ENCODE assay signal across 8 cellular contexts in genomic region chr1:77759090-77760028, GRCh38. TPM values are rescaled to one million over a fixed set of nuclear protein-coding genes. Genes with fewer than 3 reads are reported as not detected.
DNase-seq lines count a peak whose midpoint lies in the region; ATAC-seq and TF ChIP-seq lines count a peak whose summit lies in the region.

Gene USP33, minus strand, starts transcription at chr1:77759852. Its CDS starts 18,155 bp downstream, at chr1:77741697.

- no peak for TF ChIP-seq CTCF in OCI-LY1 (IDR thresholded peaks at IDR 0.05; ENCODE audit: low read length)

- H3F3A ChIP-seq in OCI-LY1 (ENCODE audit: insufficient read depth, low read length), result no peaks in the 10 kb centered on the region

- DNase-seq in Caki2 (ENCODE audit: low read depth) (peak; percentile 79), HT1080 (ENCODE audit: low read depth) (peak; percentile 80), epidermal melanocyte (ENCODE audit: insufficient read length, low spot score) (peak; percentile 56)
- DNase-seq in activated CD8-positive, alpha-beta memory T cell treated with anti-CD3 and anti-CD28 coated beads, Interleukin-2, amount 50 U/mL, for 48 hours, result peak; percentile 95
- peak; percentile 89 for DNase-seq in stimulated activated CD8-positive, alpha-beta memory T cell treated with anti-CD3 and anti-CD28 coated beads, Interleukin-4, amount 100 ng/mL, for 24 hours (ENCODE audit: low read depth)

- in situ Hi-C loops in Caki2 (cut with HindIII; ENCODE audit: low pct_unique_long_range_greater_than_20kb, low sequenced_read_pairs), result no loop called here

- H3K9me2 ChIP-seq in OCI-LY1 (ENCODE audit: low read depth, low read length), result no peaks in the 10 kb centered on the region

- H3K4me3 ChIP-seq in OCI-LY1 (ENCODE audit: low read depth, low read length, poor library complexity, severe bottlenecking) (peak within 1 kb of the TSS; percentile 77), mononuclear cell (ENCODE audit: low read length) (peak within 1 kb of the TSS; percentile 98)

- no peaks in the 10 kb centered on the region for H3K27me3 ChIP-seq in OCI-LY1 (ENCODE audit: insufficient read depth, low read length)
- H3K27me3 ChIP-seq in mononuclear cell (ENCODE audit: insufficient read depth, low read length), result no peaks in the 10 kb centered on the region

- H3K36me3 ChIP-seq in OCI-LY1 (ENCODE audit: insufficient read depth, low read length), result no peaks in the 10 kb centered on the region

- peaks cover 39% of the 10 kb centered on the region for H3K4me1 ChIP-seq in OCI-LY1 (ENCODE audit: insufficient read depth, low read length, severe bottlenecking)
- peaks cover 26% of the 10 kb centered on the region for H3K4me1 ChIP-seq in mononuclear cell (ENCODE audit: insufficient read depth, low read length)

- peak within 1 kb of the TSS; percentile 2 for H3K27ac ChIP-seq in OCI-LY1 (ENCODE audit: low read depth, low read length, poor library complexity, severe bottlenecking)

- H3K79me2 ChIP-seq in OCI-LY1 (ENCODE audit: insufficient read depth, low read length), result peaks cover 48% of the 10 kb centered on the region

- H4K20me1 ChIP-seq in OCI-LY1 (ENCODE audit: insufficient read depth, low read length), result no peaks in the 10 kb centered on the region

- H3K9ac ChIP-seq in OCI-LY1 (ENCODE audit: low read length), result peak within 1 kb of the TSS; percentile 78

- ATAC-seq in GM21360 (IDR thresholded peaks at IDR 0.05; ENCODE audit: unreplicated experiment), result peak; percentile 94

- H2AFZ ChIP-seq in OCI-LY1 (ENCODE audit: low read length), result peak within 1 kb of the TSS; percentile 83

- H3K9me3 ChIP-seq in OCI-LY1 (ENCODE audit: low read length) (no peaks in the 10 kb centered on the region), mononuclear cell (ENCODE audit: low read depth, low read length) (no peaks in the 10 kb centered on the region)

- peak within 1 kb of the TSS; percentile 91 for H3K4me2 ChIP-seq in OCI-LY1 (ENCODE audit: low read length)

RNA-seq across cellular contexts. Expression of gene USP33, which starts in this region (rescaled TPM):
- total RNA-seq in Caki2 (2014; rRNA removed; shearing (Covaris generic); ENCODE audit: low replicate concordance), result 28.5 and 34.7 TPM in 2 replicates
- total RNA-seq in HT1080 (2014; rRNA removed; shearing (Covaris generic)), result 48.7 and 49.7 TPM in 2 replicates
- 42.3 and 51.2 TPM in 2 replicates for polyA plus RNA-seq in HT1080 (2015; cell fraction: cytosol; rRNA removed)
- polyA plus RNA-seq in HT1080 (2015; cell fraction: nucleus; rRNA removed), result 103 and 110 TPM in 2 replicates
- total RNA-seq in mononuclear cell, result 90.3 TPM

Comparison
In these comparisons a context has a peak if more than half of its experiments do, and no peak if none do; other contexts are left out.
1. Peak in every context shown above with its lines: DNase-seq, ATAC-seq, H3K4me3 ChIP-seq and H3K27ac ChIP-seq.